Comparison of ENCODE assay signal across 15 cellular contexts in genomic region chr13:103931396-103931795, GRCh38.
A peak's percentile ranks its signal among the peaks of the same experiment; 100 is the strongest.
DNase-seq lines count a peak whose midpoint lies in the region; ATAC-seq and TF ChIP-seq lines count a peak whose summit lies in the region.
"Had no signal": no experiment of that assay in that cellular context is flagged by ENCODE, and none has a peak within 500 bp of the region (broad histone marks: within the 10 kb centered on the region; RNA-seq: fewer than 3 reads in every experiment).

No MANE protein-coding gene starts in this region.

- TF ChIP-seq CTCF in epithelial cell of proximal tubule (conservative IDR thresholded peaks at IDR 0.05; ENCODE audit: low read depth, low read length): no peak
- no peak for TF ChIP-seq CTCF in nephron progenitor cell (IDR thresholded peaks at IDR 0.05)
- no peak for TF ChIP-seq CTCF in left lung (IDR thresholded peaks at IDR 0.05)

- H3K36me3 Mint-ChIP-seq in nephron progenitor cell (ENCODE audit: low read depth): no peaks in the 10 kb centered on the region
- H3K36me3 Mint-ChIP-seq: CD4-positive, alpha-beta memory T cell; IgD-negative memory B cell had no signal

- no peak overlapping the region for H3K27ac ChIP-seq in left lung
- H3K27ac ChIP-seq: C4-2B, GM23248 had no signal

- peak overlapping the region; percentile 30 for H3K4me3 ChIP-seq in epithelial cell of proximal tubule (ENCODE audit: low read depth, low read length)
- H3K4me3 ChIP-seq in left lung: no peak overlapping the region
- H3K4me3 ChIP-seq: GM23248 had no signal

- no peak for ATAC-seq in left lung
- no peak for ATAC-seq in Right ventricle myocardium superior (ENCODE audit: poor library complexity)

- intact Hi-C loops in left lung (cut with DNase I) (no loop called here), Right ventricle myocardium superior (cut with DNase I) (no loop called here)

- DNase-seq in Caki2 (ENCODE audit: low read depth) (peak; percentile 79), epithelial cell of proximal tubule (ENCODE audit: low read depth) (peak; percentile 49), nephron progenitor cell (no peak), NCI-H2107 treated with DMSO at 0.1 percent for 48 hours (lab: John Stamatoyannopoulos, UW; ENCODE audit: unreplicated experiment) (no peak), left lung (no peak), Right ventricle myocardium superior (no peak)
- DNase-seq: BE2C; CD4-positive, alpha-beta memory T cell; DND-41; GDM1; GM23248; H7 had no signal

- H3K27me3 ChIP-seq in left lung: no peaks in the 10 kb centered on the region
- H3K27me3 ChIP-seq: BE2C had no signal

- no peak overlapping the region for H3K4me3 Mint-ChIP-seq in nephron progenitor cell
- H3K4me3 Mint-ChIP-seq: CD4-positive, alpha-beta memory T cell; IgD-negative memory B cell had no signal

- peaks cover 16% of the 10 kb centered on the region for H3K4me1 Mint-ChIP-seq in nephron progenitor cell
- H3K4me1 Mint-ChIP-seq: CD4-positive, alpha-beta memory T cell; IgD-negative memory B cell had no signal

- no peak for TF ChIP-seq RAD21 in Ishikawa (IDR thresholded peaks at IDR 0.05; ENCODE audit: low read depth)

- in situ Hi-C loops in Caki2 (cut with HindIII; ENCODE audit: low pct_unique_long_range_greater_than_20kb, low sequenced_read_pairs): no loop called here

- TF ChIP-seq EP300 in Ishikawa (IDR thresholded peaks at IDR 0.05; ENCODE audit: borderline replicate concordance): peak; percentile 34; the same call in 1 of the 2 replicates

- H3K27me3 Mint-ChIP-seq in nephron progenitor cell (ENCODE audit: low read depth, poor library complexity): peaks cover 7% of the 10 kb centered on the region
- H3K27me3 Mint-ChIP-seq: CD4-positive, alpha-beta memory T cell; IgD-negative memory B cell had no signal

- H3K27ac Mint-ChIP-seq in nephron progenitor cell: peak overlapping the region; percentile 26
- H3K27ac Mint-ChIP-seq: CD4-positive, alpha-beta memory T cell; IgD-negative memory B cell had no signal

- H3K9me3 Mint-ChIP-seq in nephron progenitor cell: peaks cover 21% of the 10 kb centered on the region

- H3K9me3 ChIP-seq in left lung: peaks cover 0 to 17% of the 10 kb centered on the region in 2 donors
- H3K9me3 ChIP-seq: BE2C had no signal

- no peaks in the 10 kb centered on the region for H3K4me1 ChIP-seq in left lung
- H3K4me1 ChIP-seq: BE2C had no signal

- H3K36me3 ChIP-seq in left lung: no peaks in the 10 kb centered on the region
- H3K36me3 ChIP-seq: BE2C had no signal

TF ChIP-seq in Ishikawa, 13 proteins besides CTCF, POLR2A, EP300 and RAD21:
- TF ChIP-seq CREB1 (IDR thresholded peaks at IDR 0.05; ENCODE audit: low read depth): no peak
- TF ChIP-seq ZBTB7A (IDR thresholded peaks at IDR 0.05; ENCODE audit: low read depth): no peak
- TF ChIP-seq NFIC (IDR thresholded peaks at IDR 0.05): 0 out of 2 replicates have a peak, but pooled peaks have one; percentile 8
- TF ChIP-seq TAF1 (IDR thresholded peaks at IDR 0.05; ENCODE audit: low read depth): no peak

Comparison
In these comparisons a context has a peak if more than half of its experiments do, and no peak if none do; other contexts are left out.
1. DNase-seq: peak in Caki2 (single experiment) and epithelial cell of proximal tubule (single experiment); none in nephron progenitor cell (single experiment), NCI-H2107 treated with DMSO at 0.1 percent for 48 hours (single experiment), left lung (0 of 2) and Right ventricle myocardium superior (single experiment).